In genomic region chr2:189533274-189534035, GRCh38 we compare ENCODE assay signal across 1 cellular context.
TF ChIP-seq lines count a peak whose summit lies in the region.

No MANE protein-coding gene starts in this region.

TF ChIP-seq in HepG2, 621 proteins besides CTCF, POLR2A, EP300 and RAD21 (continued from another document and continues in another):
- TF ChIP-seq ZXDC (CRISPR knock-in tag; IDR thresholded peaks at IDR 0.05), result no peak
- TF ChIP-seq, protein P1, sequence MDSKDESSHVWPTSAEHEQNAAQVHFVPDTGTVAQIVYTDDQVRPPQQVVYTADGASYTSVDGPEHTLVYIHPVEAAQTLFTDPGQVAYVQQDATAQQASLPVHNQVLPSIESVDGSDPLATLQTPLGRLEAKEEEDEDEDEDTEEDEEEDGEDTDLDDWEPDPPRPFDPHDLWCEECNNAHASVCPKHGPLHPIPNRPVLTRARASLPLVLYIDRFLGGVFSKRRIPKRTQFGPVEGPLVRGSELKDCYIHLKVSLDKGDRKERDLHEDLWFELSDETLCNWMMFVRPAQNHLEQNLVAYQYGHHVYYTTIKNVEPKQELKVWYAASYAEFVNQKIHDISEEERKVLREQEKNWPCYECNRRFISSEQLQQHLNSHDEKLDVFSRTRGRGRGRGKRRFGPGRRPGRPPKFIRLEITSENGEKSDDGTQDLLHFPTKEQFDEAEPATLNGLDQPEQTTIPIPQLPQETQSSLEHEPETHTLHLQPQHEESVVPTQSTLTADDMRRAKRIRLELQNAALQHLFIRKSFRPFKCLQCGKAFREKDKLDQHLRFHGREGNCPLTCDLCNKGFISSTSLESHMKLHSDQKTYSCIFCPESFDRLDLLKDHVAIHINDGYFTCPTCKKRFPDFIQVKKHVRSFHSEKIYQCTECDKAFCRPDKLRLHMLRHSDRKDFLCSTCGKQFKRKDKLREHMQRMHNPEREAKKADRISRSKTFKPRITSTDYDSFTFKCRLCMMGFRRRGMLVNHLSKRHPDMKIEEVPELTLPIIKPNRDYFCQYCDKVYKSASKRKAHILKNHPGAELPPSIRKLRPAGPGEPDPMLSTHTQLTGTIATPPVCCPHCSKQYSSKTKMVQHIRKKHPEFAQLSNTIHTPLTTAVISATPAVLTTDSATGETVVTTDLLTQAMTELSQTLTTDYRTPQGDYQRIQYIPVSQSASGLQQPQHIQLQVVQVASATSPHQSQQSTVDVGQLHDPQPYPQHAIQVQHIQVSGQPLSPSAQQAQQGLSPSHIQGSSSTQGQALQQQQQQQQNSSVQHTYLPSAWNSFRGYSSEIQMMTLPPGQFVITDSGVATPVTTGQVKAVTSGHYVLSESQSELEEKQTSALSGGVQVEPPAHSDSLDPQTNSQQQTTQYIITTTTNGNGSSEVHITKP (CRISPR knock-in tag; IDR thresholded peaks at IDR 0.05; ENCODE audit: low read depth), result peak; percentile 47; the same call in 1 of the 2 replicates
- TF ChIP-seq IRF2 (CRISPR knock-in tag; IDR thresholded peaks at IDR 0.05), result no peak
- TF ChIP-seq, protein P2, sequence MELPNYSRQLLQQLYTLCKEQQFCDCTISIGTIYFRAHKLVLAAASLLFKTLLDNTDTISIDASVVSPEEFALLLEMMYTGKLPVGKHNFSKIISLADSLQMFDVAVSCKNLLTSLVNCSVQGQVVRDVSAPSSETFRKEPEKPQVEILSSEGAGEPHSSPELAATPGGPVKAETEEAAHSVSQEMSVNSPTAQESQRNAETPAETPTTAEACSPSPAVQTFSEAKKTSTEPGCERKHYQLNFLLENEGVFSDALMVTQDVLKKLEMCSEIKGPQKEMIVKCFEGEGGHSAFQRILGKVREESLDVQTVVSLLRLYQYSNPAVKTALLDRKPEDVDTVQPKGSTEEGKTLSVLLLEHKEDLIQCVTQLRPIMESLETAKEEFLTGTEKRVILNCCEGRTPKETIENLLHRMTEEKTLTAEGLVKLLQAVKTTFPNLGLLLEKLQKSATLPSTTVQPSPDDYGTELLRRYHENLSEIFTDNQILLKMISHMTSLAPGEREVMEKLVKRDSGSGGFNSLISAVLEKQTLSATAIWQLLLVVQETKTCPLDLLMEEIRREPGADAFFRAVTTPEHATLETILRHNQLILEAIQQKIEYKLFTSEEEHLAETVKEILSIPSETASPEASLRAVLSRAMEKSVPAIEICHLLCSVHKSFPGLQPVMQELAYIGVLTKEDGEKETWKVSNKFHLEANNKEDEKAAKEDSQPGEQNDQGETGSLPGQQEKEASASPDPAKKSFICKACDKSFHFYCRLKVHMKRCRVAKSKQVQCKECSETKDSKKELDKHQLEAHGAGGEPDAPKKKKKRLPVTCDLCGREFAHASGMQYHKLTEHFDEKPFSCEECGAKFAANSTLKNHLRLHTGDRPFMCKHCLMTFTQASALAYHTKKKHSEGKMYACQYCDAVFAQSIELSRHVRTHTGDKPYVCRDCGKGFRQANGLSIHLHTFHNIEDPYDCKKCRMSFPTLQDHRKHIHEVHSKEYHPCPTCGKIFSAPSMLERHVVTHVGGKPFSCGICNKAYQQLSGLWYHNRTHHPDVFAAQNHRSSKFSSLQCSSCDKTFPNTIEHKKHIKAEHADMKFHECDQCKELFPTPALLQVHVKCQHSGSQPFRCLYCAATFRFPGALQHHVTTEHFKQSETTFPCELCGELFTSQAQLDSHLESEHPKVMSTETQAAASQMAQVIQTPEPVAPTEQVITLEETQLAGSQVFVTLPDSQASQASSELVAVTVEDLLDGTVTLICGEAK (IDR thresholded peaks at IDR 0.05), result no peak
- TF ChIP-seq, protein P2 (CRISPR knock-in tag; IDR thresholded peaks at IDR 0.05), result no peak
- TF ChIP-seq ZNF557 (CRISPR knock-in tag; IDR thresholded peaks at IDR 0.05), result no peak
- TF ChIP-seq, protein P3, sequence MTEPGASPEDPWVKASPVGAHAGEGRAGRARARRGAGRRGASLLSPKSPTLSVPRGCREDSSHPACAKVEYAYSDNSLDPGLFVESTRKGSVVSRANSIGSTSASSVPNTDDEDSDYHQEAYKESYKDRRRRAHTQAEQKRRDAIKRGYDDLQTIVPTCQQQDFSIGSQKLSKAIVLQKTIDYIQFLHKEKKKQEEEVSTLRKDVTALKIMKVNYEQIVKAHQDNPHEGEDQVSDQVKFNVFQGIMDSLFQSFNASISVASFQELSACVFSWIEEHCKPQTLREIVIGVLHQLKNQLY (CRISPR knock-in tag; IDR thresholded peaks at IDR 0.05), result peak; percentile 76; the same call in 1 of the 2 replicates
- TF ChIP-seq, protein P4, sequence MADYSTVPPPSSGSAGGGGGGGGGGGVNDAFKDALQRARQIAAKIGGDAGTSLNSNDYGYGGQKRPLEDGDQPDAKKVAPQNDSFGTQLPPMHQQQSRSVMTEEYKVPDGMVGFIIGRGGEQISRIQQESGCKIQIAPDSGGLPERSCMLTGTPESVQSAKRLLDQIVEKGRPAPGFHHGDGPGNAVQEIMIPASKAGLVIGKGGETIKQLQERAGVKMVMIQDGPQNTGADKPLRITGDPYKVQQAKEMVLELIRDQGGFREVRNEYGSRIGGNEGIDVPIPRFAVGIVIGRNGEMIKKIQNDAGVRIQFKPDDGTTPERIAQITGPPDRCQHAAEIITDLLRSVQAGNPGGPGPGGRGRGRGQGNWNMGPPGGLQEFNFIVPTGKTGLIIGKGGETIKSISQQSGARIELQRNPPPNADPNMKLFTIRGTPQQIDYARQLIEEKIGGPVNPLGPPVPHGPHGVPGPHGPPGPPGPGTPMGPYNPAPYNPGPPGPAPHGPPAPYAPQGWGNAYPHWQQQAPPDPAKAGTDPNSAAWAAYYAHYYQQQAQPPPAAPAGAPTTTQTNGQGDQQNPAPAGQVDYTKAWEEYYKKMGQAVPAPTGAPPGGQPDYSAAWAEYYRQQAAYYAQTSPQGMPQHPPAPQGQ (CRISPR knock-in tag; IDR thresholded peaks at IDR 0.05; ENCODE audit: borderline replicate concordance), result no peak
- 0 out of 2 replicates have a peak, but pooled peaks have one; percentile 25 for TF ChIP-seq MIER3 (CRISPR knock-in tag; IDR thresholded peaks at IDR 0.05; ENCODE audit: borderline replicate concordance)
- TF ChIP-seq, protein P5, sequence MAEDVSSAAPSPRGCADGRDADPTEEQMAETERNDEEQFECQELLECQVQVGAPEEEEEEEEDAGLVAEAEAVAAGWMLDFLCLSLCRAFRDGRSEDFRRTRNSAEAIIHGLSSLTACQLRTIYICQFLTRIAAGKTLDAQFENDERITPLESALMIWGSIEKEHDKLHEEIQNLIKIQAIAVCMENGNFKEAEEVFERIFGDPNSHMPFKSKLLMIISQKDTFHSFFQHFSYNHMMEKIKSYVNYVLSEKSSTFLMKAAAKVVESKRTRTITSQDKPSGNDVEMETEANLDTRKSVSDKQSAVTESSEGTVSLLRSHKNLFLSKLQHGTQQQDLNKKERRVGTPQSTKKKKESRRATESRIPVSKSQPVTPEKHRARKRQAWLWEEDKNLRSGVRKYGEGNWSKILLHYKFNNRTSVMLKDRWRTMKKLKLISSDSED (CRISPR knock-in tag; IDR thresholded peaks at IDR 0.05), result no peak
- TF ChIP-seq, protein P6, sequence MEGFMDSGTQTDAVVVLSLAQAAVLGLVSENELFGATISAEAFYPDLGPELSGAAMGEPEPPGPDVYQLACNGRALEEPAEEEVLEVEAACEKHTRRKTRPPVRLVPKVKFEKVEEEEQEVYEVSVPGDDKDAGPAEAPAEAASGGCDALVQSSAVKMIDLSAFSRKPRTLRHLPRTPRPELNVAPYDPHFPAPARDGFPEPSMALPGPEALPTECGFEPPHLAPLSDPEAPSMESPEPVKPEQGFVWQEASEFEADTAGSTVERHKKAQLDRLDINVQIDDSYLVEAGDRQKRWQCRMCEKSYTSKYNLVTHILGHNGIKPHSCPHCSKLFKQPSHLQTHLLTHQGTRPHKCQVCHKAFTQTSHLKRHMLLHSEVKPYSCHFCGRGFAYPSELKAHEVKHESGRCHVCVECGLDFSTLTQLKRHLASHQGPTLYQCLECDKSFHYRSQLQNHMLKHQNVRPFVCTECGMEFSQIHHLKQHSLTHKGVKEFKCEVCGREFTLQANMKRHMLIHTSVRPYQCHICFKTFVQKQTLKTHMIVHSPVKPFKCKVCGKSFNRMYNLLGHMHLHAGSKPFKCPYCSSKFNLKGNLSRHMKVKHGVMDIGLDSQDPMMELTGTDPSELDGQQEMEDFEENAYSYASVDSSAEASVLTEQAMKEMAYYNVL (CRISPR knock-in tag; IDR thresholded peaks at IDR 0.05; ENCODE audit: borderline replicate concordance), result no peak
- no peak for TF ChIP-seq NR0B2 (CRISPR knock-in tag; IDR thresholded peaks at IDR 0.05)
- no peak for TF ChIP-seq ZKSCAN1 (IDR thresholded peaks at IDR 0.05; ENCODE audit: low read length)
- no peak for TF ChIP-seq HOXD1 (CRISPR knock-in tag; IDR thresholded peaks at IDR 0.05)
- no peak for TF ChIP-seq YEATS4 (CRISPR knock-in tag; IDR thresholded peaks at IDR 0.05; ENCODE audit: borderline replicate concordance)
- TF ChIP-seq, protein P7, sequence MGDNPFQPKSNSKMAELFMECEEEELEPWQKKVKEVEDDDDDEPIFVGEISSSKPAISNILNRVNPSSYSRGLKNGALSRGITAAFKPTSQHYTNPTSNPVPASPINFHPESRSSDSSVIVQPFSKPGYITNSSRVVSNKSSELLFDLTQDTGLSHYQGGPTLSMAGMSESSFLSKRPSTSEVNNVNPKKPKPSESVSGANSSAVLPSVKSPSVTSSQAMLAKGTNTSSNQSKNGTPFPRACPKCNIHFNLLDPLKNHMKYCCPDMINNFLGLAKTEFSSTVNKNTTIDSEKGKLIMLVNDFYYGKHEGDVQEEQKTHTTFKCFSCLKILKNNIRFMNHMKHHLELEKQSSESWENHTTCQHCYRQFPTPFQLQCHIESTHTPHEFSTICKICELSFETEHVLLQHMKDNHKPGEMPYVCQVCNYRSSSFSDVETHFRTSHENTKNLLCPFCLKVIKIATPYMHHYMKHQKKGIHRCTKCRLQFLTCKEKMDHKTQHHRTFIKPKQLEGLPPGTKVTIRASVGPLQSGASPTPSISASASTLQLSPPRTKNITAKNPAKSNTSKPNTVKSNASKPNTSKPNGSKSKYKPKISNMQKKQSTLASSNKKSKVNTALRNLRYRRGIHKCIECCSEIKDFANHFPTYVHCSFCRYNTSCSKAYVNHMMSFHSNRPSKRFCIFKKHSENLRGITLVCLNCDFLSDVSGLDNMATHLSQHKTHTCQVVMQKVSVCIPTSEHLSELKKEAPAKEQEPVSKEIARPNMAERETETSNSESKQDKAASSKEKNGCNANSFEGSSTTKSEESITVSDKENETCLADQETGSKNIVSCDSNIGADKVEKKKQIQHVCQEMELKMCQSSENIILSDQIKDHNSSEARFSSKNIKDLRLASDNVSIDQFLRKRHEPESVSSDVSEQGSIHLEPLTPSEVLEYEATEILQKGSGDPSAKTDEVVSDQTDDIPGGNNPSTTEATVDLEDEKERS (CRISPR knock-in tag; IDR thresholded peaks at IDR 0.05), result no peak
- TF ChIP-seq NFIC (IDR thresholded peaks at IDR 0.05; ENCODE audit: low read length), result no peak
- no peak for TF ChIP-seq NFYC (CRISPR knock-in tag; IDR thresholded peaks at IDR 0.05)
- peak; percentile 43; the same call in 1 of the 2 replicates for TF ChIP-seq NFE2L2 (IDR thresholded peaks at IDR 0.05; ENCODE audit: low read length)
- no peak for TF ChIP-seq ZKSCAN8 (CRISPR knock-in tag; IDR thresholded peaks at IDR 0.05; ENCODE audit: borderline replicate concordance)
- TF ChIP-seq SMARCE1 (IDR thresholded peaks at IDR 0.05; ENCODE audit: borderline replicate concordance), result no peak
- peak; percentile 23; the same call in 1 of the 2 replicates for TF ChIP-seq YEATS2 (CRISPR knock-in tag; IDR thresholded peaks at IDR 0.05; ENCODE audit: borderline replicate concordance)
- TF ChIP-seq, protein P8, sequence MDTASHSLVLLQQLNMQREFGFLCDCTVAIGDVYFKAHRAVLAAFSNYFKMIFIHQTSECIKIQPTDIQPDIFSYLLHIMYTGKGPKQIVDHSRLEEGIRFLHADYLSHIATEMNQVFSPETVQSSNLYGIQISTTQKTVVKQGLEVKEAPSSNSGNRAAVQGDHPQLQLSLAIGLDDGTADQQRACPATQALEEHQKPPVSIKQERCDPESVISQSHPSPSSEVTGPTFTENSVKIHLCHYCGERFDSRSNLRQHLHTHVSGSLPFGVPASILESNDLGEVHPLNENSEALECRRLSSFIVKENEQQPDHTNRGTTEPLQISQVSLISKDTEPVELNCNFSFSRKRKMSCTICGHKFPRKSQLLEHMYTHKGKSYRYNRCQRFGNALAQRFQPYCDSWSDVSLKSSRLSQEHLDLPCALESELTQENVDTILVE (CRISPR knock-in tag; IDR thresholded peaks at IDR 0.05), result no peak
